1 cellular context compared by ENCODE assay signal in the genomic region with DNA sequence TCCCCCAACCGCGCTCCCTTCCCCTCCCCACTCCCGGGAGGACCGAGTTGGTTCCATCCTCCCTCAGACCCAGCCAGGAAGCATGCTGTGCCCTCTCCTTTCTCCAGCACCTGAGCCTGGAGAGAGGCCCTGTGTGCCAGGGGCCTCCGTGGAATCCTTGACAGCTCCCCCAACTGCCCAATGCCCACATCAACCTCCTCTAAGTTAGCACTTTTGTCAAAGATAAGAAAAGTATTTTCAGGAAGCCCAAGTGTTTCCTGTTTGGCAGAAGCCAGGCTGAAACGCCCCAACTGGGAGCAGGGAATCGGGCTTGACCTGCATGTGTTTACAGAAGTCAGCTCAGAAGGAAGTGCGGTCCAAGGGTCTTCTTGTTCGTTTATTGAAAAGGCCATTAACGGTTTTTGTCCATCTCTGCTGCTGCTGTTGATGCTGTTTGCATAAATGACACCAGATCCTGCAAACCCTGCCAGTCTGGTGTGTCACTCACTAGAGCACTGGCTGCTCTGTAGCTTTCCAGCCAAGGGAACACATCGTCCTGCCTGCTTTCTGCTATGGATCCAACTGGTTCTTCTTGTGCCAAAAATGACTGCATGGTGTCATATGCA.
TF ChIP-seq lines count a peak whose summit lies in the region.

No MANE protein-coding gene starts in this region.

TF ChIP-seq in H1, 55 proteins besides CTCF, POLR2A, EP300 and RAD21:
- TF ChIP-seq ASH2L (IDR thresholded peaks at IDR 0.05; ENCODE audit: low read length), result no peak
- TF ChIP-seq, protein P1, sequence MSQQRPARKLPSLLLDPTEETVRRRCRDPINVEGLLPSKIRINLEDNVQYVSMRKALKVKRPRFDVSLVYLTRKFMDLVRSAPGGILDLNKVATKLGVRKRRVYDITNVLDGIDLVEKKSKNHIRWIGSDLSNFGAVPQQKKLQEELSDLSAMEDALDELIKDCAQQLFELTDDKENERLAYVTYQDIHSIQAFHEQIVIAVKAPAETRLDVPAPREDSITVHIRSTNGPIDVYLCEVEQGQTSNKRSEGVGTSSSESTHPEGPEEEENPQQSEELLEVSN (IDR thresholded peaks at IDR 0.05), result no peak
- no peak for TF ChIP-seq HDAC6 (IDR thresholded peaks at IDR 0.05; ENCODE audit: low read depth, low read length)
- no peak for TF ChIP-seq PHF8 (conservative IDR thresholded peaks at IDR 0.05; ENCODE audit: low read depth, low read length)
- TF ChIP-seq, protein P2, sequence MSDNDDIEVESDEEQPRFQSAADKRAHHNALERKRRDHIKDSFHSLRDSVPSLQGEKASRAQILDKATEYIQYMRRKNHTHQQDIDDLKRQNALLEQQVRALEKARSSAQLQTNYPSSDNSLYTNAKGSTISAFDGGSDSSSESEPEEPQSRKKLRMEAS (IDR thresholded peaks at IDR 0.05), result no peak
- TF ChIP-seq KDM4A (IDR thresholded peaks at IDR 0.05; ENCODE audit: low read depth, low read length, severe bottlenecking), result no peak
- no peak for TF ChIP-seq ZNF274 (IDR thresholded peaks at IDR 0.05; ENCODE audit: borderline replicate concordance, extremely low read depth, low read length)
